In genomic region chr7:131105294-131105802, GRCh38 we compare ENCODE assay signal across 7 cellular contexts.
DNase-seq lines count a peak whose midpoint lies in the region; ATAC-seq and TF ChIP-seq lines count a peak whose summit lies in the region.

No MANE protein-coding gene starts in this region.

- H3K9me3 ChIP-seq in MG63 = no peaks in the 10 kb centered on the region
- no peaks in the 10 kb centered on the region for H3K9me3 ChIP-seq in upper lobe of right lung

- H3K4ac ChIP-seq in mesendoderm (ENCODE audit: low read depth, low read length) = no peak overlapping the region

- H3K4me1 ChIP-seq in mesendoderm (ENCODE audit: control insufficient read depth, low read depth, low read length) (peaks cover 1% of the 10 kb centered on the region), upper lobe of right lung (peaks cover 50% of the 10 kb centered on the region)

- H3K18ac ChIP-seq in mesendoderm (ENCODE audit: low read length) = peak overlapping the region; percentile 8

- H3K27ac Mint-ChIP-seq in central memory CD8-positive, alpha-beta T cell (ENCODE audit: low read depth) = peak overlapping the region; percentile 100

- H2AK5ac ChIP-seq in mesendoderm (ENCODE audit: low read length) = no peak overlapping the region

- intact Hi-C loops in upper lobe of right lung (cut with DNase I) = no loop called here

- H3K9ac ChIP-seq in mesendoderm (ENCODE audit: low read length) = peak overlapping the region; percentile 54

- H3K27ac ChIP-seq in mesendoderm (ENCODE audit: low read depth, low read length) (no peak overlapping the region), upper lobe of right lung (peak overlapping the region; percentile 45)

- no CpG with 5 or more reads among the region's 26 CpGs for WGBS in mesendoderm (ENCODE audit: extremely low coverage, insufficient coverage, low lambda C conversion rate)

- H3K56ac ChIP-seq in mesendoderm (ENCODE audit: low read length) = peak overlapping the region; percentile 67

- H3K27me3 Mint-ChIP-seq in central memory CD8-positive, alpha-beta T cell = no peaks in the 10 kb centered on the region

- no peak overlapping the region for H3K23ac ChIP-seq in mesendoderm (ENCODE audit: low read length)

- TF ChIP-seq CTCF in upper lobe of right lung (IDR thresholded peaks at IDR 0.05) = no peak

- no peak overlapping the region for H4K8ac ChIP-seq in mesendoderm (ENCODE audit: low read depth, low read length)

- H3K36me3 Mint-ChIP-seq in central memory CD8-positive, alpha-beta T cell (ENCODE audit: insufficient read depth) = peaks cover 91% of the 10 kb centered on the region

- peaks cover 7% of the 10 kb centered on the region for H3K79me1 ChIP-seq in mesendoderm (ENCODE audit: low read length)

- H3K79me2 ChIP-seq in mesendoderm (ENCODE audit: control insufficient read depth, insufficient read depth, low read length) = no peaks in the 10 kb centered on the region

- H4K5ac ChIP-seq in mesendoderm (ENCODE audit: low read length) = no peak overlapping the region

- H2BK5ac ChIP-seq in mesendoderm (ENCODE audit: low read length) = no peak overlapping the region

- H2BK120ac ChIP-seq in mesendoderm (ENCODE audit: low read depth, low read length) = no peak overlapping the region

- H3K27me3 ChIP-seq in MG63 (no peaks in the 10 kb centered on the region), mesendoderm (ENCODE audit: insufficient read depth, low read length, poor library complexity) (no peaks in the 10 kb centered on the region), upper lobe of right lung (no peaks in the 10 kb centered on the region)

- H3K4me3 ChIP-seq in MG63 = peak overlapping the region; percentile 27
- H3K4me3 ChIP-seq in mesendoderm (ENCODE audit: low read length) = peak overlapping the region; percentile 5
- peak overlapping the region; percentile 65 for H3K4me3 ChIP-seq in upper lobe of right lung

- H3K36me3 ChIP-seq in MG63 = no peaks in the 10 kb centered on the region; the same call in 1 of the 2 replicates
- no peaks in the 10 kb centered on the region for H3K36me3 ChIP-seq in mesendoderm (ENCODE audit: control insufficient read depth, insufficient read depth, low read length)
- peaks cover 41% of the 10 kb centered on the region for H3K36me3 ChIP-seq in upper lobe of right lung

- no peak overlapping the region for H2BK15ac ChIP-seq in mesendoderm (replicated peaks; ENCODE audit: low read depth)

- no peaks in the 10 kb centered on the region for H3K9me3 Mint-ChIP-seq in central memory CD8-positive, alpha-beta T cell

- peak overlapping the region; percentile 55 for H3K4me2 ChIP-seq in mesendoderm (ENCODE audit: low read length)

- ATAC-seq in GM18907 (IDR thresholded peaks at IDR 0.05; ENCODE audit: unreplicated experiment) (peak; percentile 4), upper lobe of right lung (no peak), HG03108 (IDR thresholded peaks at IDR 0.05; ENCODE audit: unreplicated experiment) (no peak)
- ATAC-seq in central memory CD8-positive, alpha-beta T cell (replicated peaks; ENCODE audit: extremely low read depth, poor library complexity, severe bottlenecking) = no peak

- H3K4me3 Mint-ChIP-seq in central memory CD8-positive, alpha-beta T cell = peak overlapping the region; percentile 92

- H3K4me1 Mint-ChIP-seq in central memory CD8-positive, alpha-beta T cell = peaks cover 82% of the 10 kb centered on the region

- no peak for DNase-seq in MG63
- DNase-seq in central memory CD8-positive, alpha-beta T cell (ENCODE audit: low spot score in 2 of 2) = no peak
- DNase-seq in mesendoderm = peak; percentile 18
- no peak for DNase-seq in upper lobe of right lung
- DNase-seq in DMS114 treated with DMSO at 0.1 percent for 48 hours (lab: John Stamatoyannopoulos, UW; ENCODE audit: unreplicated experiment) = no peak

Comparison
In these comparisons a context has a peak if more than half of its experiments do, and no peak if none do; other contexts are left out.
1. H3K4me3 ChIP-seq: peak in every context shown above with its lines; median percentile 65 in upper lobe of right lung; 27 in MG63; 5 in mesendoderm.